1 cellular context compared by ENCODE assay signal in the genomic region with DNA sequence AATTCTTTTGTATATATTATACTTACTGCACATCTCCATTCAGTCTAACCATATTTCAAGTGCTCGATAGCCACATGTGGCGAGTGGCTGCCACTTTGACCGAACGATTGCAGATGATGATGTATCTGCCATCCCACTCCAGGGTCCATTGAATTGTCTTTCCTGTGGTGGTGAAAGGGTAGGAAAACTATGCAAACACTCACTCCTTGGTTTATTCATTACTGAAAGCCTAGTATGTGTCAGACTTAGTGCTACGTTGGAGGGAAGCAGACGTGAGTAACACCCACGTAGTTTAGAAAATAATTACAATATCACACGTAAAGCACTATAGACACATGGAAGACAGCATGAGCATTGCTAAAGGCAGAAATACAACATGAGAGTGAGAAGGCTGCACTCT.
TF ChIP-seq lines count a peak whose summit lies in the region.

No MANE protein-coding gene starts in this region.

TF ChIP-seq in WTC11, 78 proteins besides CTCF, POLR2A, EP300 and RAD21 (continued from another document):
- TF ChIP-seq ZBTB21 (CRISPR knock-in tag; IDR thresholded peaks at IDR 0.05; ENCODE audit: borderline replicate concordance) (no peak), TCF7 (CRISPR knock-in tag; IDR thresholded peaks at IDR 0.05; ENCODE audit: low read depth) (no peak), CBFB (CRISPR knock-in tag; IDR thresholded peaks at IDR 0.05; ENCODE audit: low read depth) (no peak)
